Comparison of ENCODE assay signal across 17 cellular contexts in the genomic region with DNA sequence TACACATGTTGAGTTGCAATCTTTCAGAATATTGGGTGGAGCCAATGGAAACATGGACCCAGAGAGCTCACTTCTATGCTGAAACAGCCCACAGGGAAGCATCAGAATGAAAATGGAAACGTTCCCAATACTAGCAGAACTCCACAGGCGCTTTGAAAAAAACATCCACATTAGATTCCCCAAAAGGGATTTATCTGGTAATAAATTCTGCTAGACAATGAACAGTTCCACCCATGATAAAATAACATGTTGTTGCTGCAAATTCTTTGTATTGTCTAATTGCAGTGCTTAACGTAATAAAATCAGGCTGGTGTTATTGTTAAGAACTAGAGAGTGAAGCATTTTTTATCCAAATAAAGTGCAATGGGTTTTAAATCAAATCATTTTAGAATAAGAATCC.
"Had no signal": no experiment of that assay in that cellular context is flagged by ENCODE, and none has a peak within 500 bp of the region (broad histone marks: within the 10 kb centered on the region; RNA-seq: fewer than 3 reads in every experiment).

No MANE protein-coding gene starts in this region.

- H3K4me3 ChIP-seq: adrenal gland, right lobe of liver, SK-N-MC, spleen, suprapubic skin had no signal

- H3K27ac ChIP-seq: adrenal gland, right lobe of liver, SK-N-MC, spleen had no signal

- H3K9me3 ChIP-seq: adrenal gland, right lobe of liver, spleen, suprapubic skin had no signal

- H3K27me3 ChIP-seq: adrenal gland, right lobe of liver, spleen, suprapubic skin had no signal

- ATAC-seq: effector memory CD8-positive, alpha-beta T cell had no signal

- H3K36me3 ChIP-seq: adrenal gland, right lobe of liver, spleen, suprapubic skin had no signal

- FAIRE-seq: kidney, urothelium cell line had no signal

- DNase-seq: activated B cell treated with CpG ODN at 0.5 μM for 24 hours; activated CD4-positive, alpha-beta T cell treated with anti-CD3 and anti-CD28 coated beads, Interleukin-2, amount 10 ng/mL, durations not matched to agents 7 days and 5 days; activated naive CD4-positive, alpha-beta T cell treated with anti-CD3 and anti-CD28 coated beads, Interleukin-2, amount 50 U/mL, for 16 hours; activated T-cell treated with anti-CD3 and anti-CD28 coated beads for 4 hours; adrenal gland; effector memory CD8-positive, alpha-beta T cell; foreskin melanocyte; kidney; midbrain; naive B cell; right lobe of liver; spleen; stimulated activated CD4-positive, alpha-beta T cell treated with anti-CD3 and anti-CD28 coated beads, Interleukin-1b, Interleukin-23, amount 100 ng/mL, for 48 hours; stimulated activated naive CD4-positive, alpha-beta T cell had no signal
